In genomic region chr5:143245929-143246561, GRCh38 we compare ENCODE assay signal across 1 cellular context.
TF ChIP-seq lines count a peak whose summit lies in the region.

No MANE protein-coding gene starts in this region.

TF ChIP-seq in K562, 482 proteins besides CTCF, POLR2A, EP300 and RAD21 (continued from another document and continues in another):
- TF ChIP-seq AFF4 (CRISPR knock-in tag; IDR thresholded peaks at IDR 0.05) = no peak
- peak; percentile 98 for TF ChIP-seq JUND (IDR thresholded peaks at IDR 0.05; ENCODE audit: borderline replicate concordance, low read depth, low read length)
- peak; percentile 98 for TF ChIP-seq JUND (tag; IDR thresholded peaks at IDR 0.05; ENCODE audit: borderline replicate concordance, low read depth, low read length)
- peak; percentile 66 for TF ChIP-seq NFE2 (IDR thresholded peaks at IDR 0.05; ENCODE audit: low read depth)
- no peak; the same call in 1 of the 2 replicates for TF ChIP-seq GATAD2A (IDR thresholded peaks at IDR 0.05)
- peak; percentile 70; the same call in 1 of the 2 replicates for TF ChIP-seq BHLHE40 (IDR thresholded peaks at IDR 0.05; ENCODE audit: low read length)
- TF ChIP-seq CEBPG (CRISPR knock-in tag; IDR thresholded peaks at IDR 0.05) = 0 out of 2 replicates have a peak, but pooled peaks have one; percentile 37
- TF ChIP-seq CEBPG (tag; conservative IDR thresholded peaks at IDR 0.05 in 1 of 2, IDR thresholded peaks at IDR 0.05 in 1 of 2) = no peak; a peak in 1 of 4 replicates
- TF ChIP-seq FOS (IDR thresholded peaks at IDR 0.05; ENCODE audit: extremely low read depth, insufficient read length) = peak; percentile 78
- TF ChIP-seq L3MBTL2 (IDR thresholded peaks at IDR 0.05) = peak; percentile 75; the same call in 1 of the 2 replicates
- peak; percentile 76; the same call in 1 of the 2 replicates for TF ChIP-seq MYNN (IDR thresholded peaks at IDR 0.05)
- no peak for TF ChIP-seq MYNN (CRISPR knock-in tag; IDR thresholded peaks at IDR 0.05)
- TF ChIP-seq E2F1 (CRISPR knock-in tag; IDR thresholded peaks at IDR 0.05) = no peak
- TF ChIP-seq TEAD1 (CRISPR knock-in tag; IDR thresholded peaks at IDR 0.05) = peak; percentile 54 to 71; a peak in 2 of 4 replicates
- no peak for TF ChIP-seq CBFB (CRISPR knock-in tag; IDR thresholded peaks at IDR 0.05)
- peak in 1 of 2 experiments; percentile 34 for TF ChIP-seq AFF1 (IDR thresholded peaks at IDR 0.05; ENCODE audit: low read depth in 1 of 2, partially characterized antibody in 2 of 2)
- TF ChIP-seq GTF2A2 (tag; IDR thresholded peaks at IDR 0.05) = no peak
- TF ChIP-seq ZNF395 (CRISPR knock-in tag; IDR thresholded peaks at IDR 0.05) = peak; percentile 86
- TF ChIP-seq SMARCA4 (IDR thresholded peaks at IDR 0.05) = peak; percentile 94
- no peak for TF ChIP-seq HINFP (tag; conservative IDR thresholded peaks at IDR 0.05; ENCODE audit: low read depth)
- peak; percentile 51; the same call in 1 of the 2 replicates for TF ChIP-seq EHMT2 (IDR thresholded peaks at IDR 0.05)
- TF ChIP-seq HOMEZ (CRISPR knock-in tag; IDR thresholded peaks at IDR 0.05) = no peak
- TF ChIP-seq C11orf30 (IDR thresholded peaks at IDR 0.05; ENCODE audit: low read depth) = peak; percentile 20; the same call in 1 of the 2 replicates
- peak in 2 of 3 experiments; percentile 41 to 82 for TF ChIP-seq YY1 (IDR thresholded peaks at IDR 0.05; ENCODE audit: borderline replicate concordance in 1 of 3, control insufficient read depth in 1 of 3, extremely low read depth in 1 of 3, insufficient read depth in 3 of 3, insufficient read length in 1 of 3, insufficient replicate concordance in 2 of 3, low read depth in 1 of 3, low read length in 2 of 3)
- TF ChIP-seq E2F6 (IDR thresholded peaks at IDR 0.05; ENCODE audit: borderline replicate concordance in 1 of 2, extremely low read depth in 1 of 2, insufficient read depth in 1 of 2, insufficient read length in 1 of 2, low read depth in 1 of 2, low read length in 1 of 2, poor library complexity in 1 of 2, severe bottlenecking in 1 of 2) = peak in 1 of 2 experiments; percentile 55
- TF ChIP-seq TFAP4 (CRISPR knock-in tag; IDR thresholded peaks at IDR 0.05; ENCODE audit: borderline replicate concordance) = peak; percentile 52; the same call in 1 of the 2 replicates
- peak; percentile 85; the same call in 1 of the 2 replicates for TF ChIP-seq ZEB2 (IDR thresholded peaks at IDR 0.05)
- 0 out of 2 replicates have a peak, but pooled peaks have one; percentile 38 for TF ChIP-seq ADNP (tag; IDR thresholded peaks at IDR 0.05)
- TF ChIP-seq HMBOX1 (IDR thresholded peaks at IDR 0.05) = peak; percentile 41; the same call in 1 of the 2 replicates
- TF ChIP-seq IRF1 (CRISPR knock-in tag; IDR thresholded peaks at IDR 0.05; ENCODE audit: borderline replicate concordance) = no peak
- TF ChIP-seq KDM1A (IDR thresholded peaks at IDR 0.05) = peak; percentile 74 to 81
- no peak for TF ChIP-seq TCF15 (CRISPR knock-in tag; IDR thresholded peaks at IDR 0.05)
- peak; percentile 48; the same call in 1 of the 2 replicates for TF ChIP-seq LEF1 (IDR thresholded peaks at IDR 0.05)
- TF ChIP-seq CREB1 (IDR thresholded peaks at IDR 0.05) = peak; percentile 30; the same call in 1 of the 2 replicates
- TF ChIP-seq CREB1 (CRISPR knock-in tag; IDR thresholded peaks at IDR 0.05) = 0 out of 2 replicates have a peak, but pooled peaks have one; percentile 39
- TF ChIP-seq JUN (IDR thresholded peaks at IDR 0.05; ENCODE audit: borderline replicate concordance, low read depth, low read length) = peak; percentile 99
- 0 out of 2 replicates have a peak, but pooled peaks have one; percentile 44 for TF ChIP-seq JUN (CRISPR knock-in tag; IDR thresholded peaks at IDR 0.05; ENCODE audit: borderline replicate concordance)
- peak; percentile 34; the same call in 1 of the 2 replicates for TF ChIP-seq ZNF175 (CRISPR knock-in tag; IDR thresholded peaks at IDR 0.05; ENCODE audit: low read depth)
- peak; percentile 97 for TF ChIP-seq SMARCE1 (IDR thresholded peaks at IDR 0.05)
